25 cellular contexts compared by ENCODE assay signal in the genomic region with DNA sequence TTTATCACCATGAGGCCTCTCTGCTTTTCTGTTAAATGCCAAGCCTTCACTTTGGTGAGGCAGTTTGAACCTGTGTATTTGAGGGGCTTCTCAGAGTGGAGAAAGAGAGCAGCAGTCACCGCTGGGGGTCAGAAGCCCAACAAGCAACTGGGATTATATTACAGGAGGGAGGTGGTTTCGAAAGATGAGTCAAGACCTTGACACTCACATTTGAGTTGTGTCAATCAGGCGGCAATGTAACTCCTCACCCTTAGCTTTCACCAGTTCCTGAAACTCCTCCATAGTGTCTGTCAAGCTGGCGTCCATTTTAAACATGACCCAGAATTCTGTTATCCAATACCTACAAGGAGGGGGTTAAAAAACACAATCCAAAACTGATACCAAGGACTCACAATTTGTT. TPM values are rescaled to one million over a fixed set of nuclear protein-coding genes. Genes with fewer than 3 reads are reported as not detected.
DNase-seq lines count a peak whose midpoint lies in the region; ATAC-seq and TF ChIP-seq lines count a peak whose summit lies in the region.
"Had no signal": no experiment of that assay in that cellular context is flagged by ENCODE, and none has a peak within 500 bp of the region (broad histone marks: within the 10 kb centered on the region; RNA-seq: fewer than 3 reads in every experiment).

No MANE protein-coding gene starts in this region.

- no peaks in the 10 kb centered on the region for H3K79me2 ChIP-seq in mesendoderm (ENCODE audit: control insufficient read depth, insufficient read depth, low read length)

- no peak overlapping the region for H3K4ac ChIP-seq in mesendoderm (ENCODE audit: low read depth, low read length)

- no peak overlapping the region for H2AK5ac ChIP-seq in mesendoderm (ENCODE audit: low read length)

- H3K4me1 ChIP-seq in CD8-positive, alpha-beta memory T cell (ENCODE audit: insufficient read depth, low read length): no peaks in the 10 kb centered on the region
- peaks cover 1% of the 10 kb centered on the region for H3K4me1 ChIP-seq in mesendoderm (ENCODE audit: control insufficient read depth, low read depth, low read length)
- H3K4me1 ChIP-seq: psoas muscle, testis, vagina had no signal

- intact Hi-C loops in CD4-positive, alpha-beta T cell (cut with DNase I, micrococcal nuclease): loop anchor here in 1 of 2 experiments (5.0 kb wide), 1 partner anchor 39 kb away; no protein-coding TSS in a partner anchor
- intact Hi-C loops in activated T-helper 1 cell treated with anti-CD3 and anti-CD28 coated beads, Interleukin-12 subunit alpha, Interleukin-12 subunit beta, Interleukin-2, Interleukin-4 antibody, amounts not matched to agents 30 ng/mL and 10 ng/mL and 1 ng/mL, durations not matched to agents 14 hours and 24 hours and 36 hours (cut with micrococcal nuclease): no loop called here

- no peak overlapping the region for H3K4me3 ChIP-seq in CD8-positive, alpha-beta memory T cell (ENCODE audit: low read length)
- no peak overlapping the region for H3K4me3 ChIP-seq in mesendoderm (ENCODE audit: low read length)
- H3K4me3 ChIP-seq: GM12878, lung, psoas muscle, testis, vagina had no signal

- H4K5ac ChIP-seq in mesendoderm (ENCODE audit: low read length): no peak overlapping the region

- peaks cover 27% of the 10 kb centered on the region for H3K4me1 Mint-ChIP-seq in CD4-positive, alpha-beta T cell (ENCODE audit: low read depth)
- peaks cover 35 to 68% (median 58%) of the 10 kb centered on the region in 3 donors for H3K4me1 Mint-ChIP-seq in CD8-positive, alpha-beta memory T cell
- peaks cover 48% of the 10 kb centered on the region for H3K4me1 Mint-ChIP-seq in activated T-helper 1 cell treated with anti-CD3 and anti-CD28 coated beads, Interleukin-12 subunit alpha, Interleukin-12 subunit beta, Interleukin-2, Interleukin-4 antibody, amounts not matched to agents 30 ng/mL and 10 ng/mL and 1 ng/mL, durations not matched to agents 14 hours and 24 hours and 36 hours (ENCODE audit: low read depth)

- CTCF ChIA-PET in CD4-positive, alpha-beta T cell (lab: Charles Lee): interaction anchor here (1.3 to 2.4 kb wide), 3 partner anchors 44 to 173 kb away, joined by 4 to 14 read pairs (median 10); a partner anchor contains a TSS
- CTCF ChIA-PET in CD8-positive, alpha-beta memory T cell (lab: Charles Lee): interaction anchor here (1.4 kb wide), 1 partner anchor 78 kb away, joined by 3 read pairs; no protein-coding TSS in a partner anchor

- no peak overlapping the region for H3K18ac ChIP-seq in mesendoderm (ENCODE audit: low read length)

- H3K23ac ChIP-seq in mesendoderm (ENCODE audit: low read length): no peak overlapping the region

- WGBS in mesendoderm (ENCODE audit: extremely low coverage, insufficient coverage, low lambda C conversion rate): no CpG with 5 or more reads among the region's 4 CpGs

- H3K27ac Mint-ChIP-seq in CD4-positive, alpha-beta T cell: peak overlapping the region; percentile 33
- peak overlapping the region in 7 of 8 donors; percentile 2 to 89 (median 81) for H3K27ac Mint-ChIP-seq in CD8-positive, alpha-beta memory T cell
- peak overlapping the region; percentile 76 for H3K27ac Mint-ChIP-seq in activated T-helper 1 cell treated with anti-CD3 and anti-CD28 coated beads, Interleukin-12 subunit alpha, Interleukin-12 subunit beta, Interleukin-2, Interleukin-4 antibody, amounts not matched to agents 30 ng/mL and 10 ng/mL and 1 ng/mL, durations not matched to agents 14 hours and 24 hours and 36 hours

- H3K36me3 ChIP-seq in CD8-positive, alpha-beta memory T cell (ENCODE audit: insufficient read depth, low read length): peaks cover 51% of the 10 kb centered on the region
- H3K36me3 ChIP-seq in mesendoderm (ENCODE audit: control insufficient read depth, insufficient read depth, low read length): no peaks in the 10 kb centered on the region
- H3K36me3 ChIP-seq: vagina had no signal

- H3K27ac ChIP-seq in CD4-positive, alpha-beta T cell (ENCODE audit: low read depth, low read length): peak overlapping the region; percentile 45
- H3K27ac ChIP-seq in CD8-positive, alpha-beta memory T cell (ENCODE audit: low read depth, low read length): no peak overlapping the region
- H3K27ac ChIP-seq in mesendoderm (ENCODE audit: low read depth, low read length): no peak overlapping the region
- H3K27ac ChIP-seq: psoas muscle, testis, vagina had no signal

- H3K56ac ChIP-seq in mesendoderm (ENCODE audit: low read length): no peak overlapping the region

- no peak overlapping the region for H3K9ac ChIP-seq in mesendoderm (ENCODE audit: low read length)

- H3K27me3 Mint-ChIP-seq in CD4-positive, alpha-beta T cell: no peaks in the 10 kb centered on the region
- H3K27me3 Mint-ChIP-seq in CD8-positive, alpha-beta memory T cell: no peaks in the 10 kb centered on the region
- no peaks in the 10 kb centered on the region for H3K27me3 Mint-ChIP-seq in activated T-helper 1 cell treated with anti-CD3 and anti-CD28 coated beads, Interleukin-12 subunit alpha, Interleukin-12 subunit beta, Interleukin-2, Interleukin-4 antibody, amounts not matched to agents 30 ng/mL and 10 ng/mL and 1 ng/mL, durations not matched to agents 14 hours and 24 hours and 36 hours (ENCODE audit: insufficient read depth)
- H3K27me3 Mint-ChIP-seq: activated naive CD8-positive, alpha-beta T cell treated with anti-CD3 and anti-CD28 coated beads, Interleukin-2, amount 10 ng/mL, durations not matched to agents 7 days and 5 days had no signal

- H3K36me3 Mint-ChIP-seq in CD4-positive, alpha-beta T cell (ENCODE audit: low read depth): peaks cover 90% of the 10 kb centered on the region
- H3K36me3 Mint-ChIP-seq in CD8-positive, alpha-beta memory T cell: peaks cover 0 to 87% (median 28%) of the 10 kb centered on the region in 3 donors
- H3K36me3 Mint-ChIP-seq in activated T-helper 1 cell treated with anti-CD3 and anti-CD28 coated beads, Interleukin-12 subunit alpha, Interleukin-12 subunit beta, Interleukin-2, Interleukin-4 antibody, amounts not matched to agents 30 ng/mL and 10 ng/mL and 1 ng/mL, durations not matched to agents 14 hours and 24 hours and 36 hours (ENCODE audit: low read depth): peaks cover 57% of the 10 kb centered on the region

- H3K27me3 ChIP-seq in CD4-positive, alpha-beta T cell (ENCODE audit: control insufficient read depth, insufficient read depth, low read length): no peaks in the 10 kb centered on the region
- no peaks in the 10 kb centered on the region for H3K27me3 ChIP-seq in CD8-positive, alpha-beta memory T cell (ENCODE audit: insufficient read depth, low read length, poor library complexity, severe bottlenecking)
- H3K27me3 ChIP-seq in mesendoderm (ENCODE audit: insufficient read depth, low read length, poor library complexity): no peaks in the 10 kb centered on the region
- H3K27me3 ChIP-seq: testis, vagina had no signal

- no peak overlapping the region for H2BK5ac ChIP-seq in mesendoderm (ENCODE audit: low read length)

- H4K8ac ChIP-seq in mesendoderm (ENCODE audit: low read depth, low read length): no peak overlapping the region

- H2BK120ac ChIP-seq in mesendoderm (ENCODE audit: low read depth, low read length): no peak overlapping the region

- no peak overlapping the region for H3K4me2 ChIP-seq in mesendoderm (ENCODE audit: low read length)

- no peak for DNase-seq in CD4-positive, alpha-beta T cell
- no peak for DNase-seq in CD8-positive, alpha-beta memory T cell
- no peak for DNase-seq in activated T-helper 1 cell treated with anti-CD3 and anti-CD28 coated beads, Interleukin-12 subunit alpha, Interleukin-12 subunit beta, Interleukin-2, Interleukin-4 antibody, amounts not matched to agents 30 ng/mL and 10 ng/mL and 1 ng/mL, durations not matched to agents 14 hours and 24 hours and 36 hours (ENCODE audit: low spot score)
- DNase-seq in mesendoderm (peak; percentile 32), NCI-H748 treated with DMSO at 0.1 percent for 48 hours (lab: John Stamatoyannopoulos, UW) (no peak)
- DNase-seq: activated naive CD8-positive, alpha-beta T cell treated with anti-CD3 and anti-CD28 coated beads, Interleukin-2, amount 10 ng/mL, durations not matched to agents 7 days and 5 days; DMS53; effector CD4-positive, alpha-beta T cell; foreskin melanocyte; hippocampal formation; islet precursor cell; NCI-H1048; NCI-H1930; NCI-H345; OCI-M1; psoas muscle; stimulated activated CD4-positive, alpha-beta T cell treated with anti-CD3 and anti-CD28 coated beads, Interleukin-1b, Interleukin-23, amount 100 ng/mL, for 48 hours; testis had no signal

- no peaks in the 10 kb centered on the region for H3K9me3 ChIP-seq in CD4-positive, alpha-beta T cell (ENCODE audit: control insufficient read depth, low read length)
- no peaks in the 10 kb centered on the region for H3K9me3 ChIP-seq in CD8-positive, alpha-beta memory T cell (ENCODE audit: low read length)
- H3K9me3 ChIP-seq: psoas muscle, testis, vagina had no signal

- no peaks in the 10 kb centered on the region for H3K9me3 Mint-ChIP-seq in CD4-positive, alpha-beta T cell
- no peaks in the 10 kb centered on the region for H3K9me3 Mint-ChIP-seq in CD8-positive, alpha-beta memory T cell
- H3K9me3 Mint-ChIP-seq in activated T-helper 1 cell treated with anti-CD3 and anti-CD28 coated beads, Interleukin-12 subunit alpha, Interleukin-12 subunit beta, Interleukin-2, Interleukin-4 antibody, amounts not matched to agents 30 ng/mL and 10 ng/mL and 1 ng/mL, durations not matched to agents 14 hours and 24 hours and 36 hours: no peaks in the 10 kb centered on the region
- H3K9me3 Mint-ChIP-seq: activated naive CD8-positive, alpha-beta T cell treated with anti-CD3 and anti-CD28 coated beads, Interleukin-2, amount 10 ng/mL, durations not matched to agents 7 days and 5 days had no signal

- H3K79me1 ChIP-seq in mesendoderm (ENCODE audit: low read length): no peaks in the 10 kb centered on the region

- POLR2A ChIA-PET in CD4-positive, alpha-beta T cell (lab: Charles Lee): interaction anchor here (0.6 to 1.3 kb wide), 3 partner anchors 23 to 168 kb away, joined by 3 to 7 read pairs (median 3); no protein-coding TSS in a partner anchor
- POLR2A ChIA-PET in CD8-positive, alpha-beta memory T cell (lab: Charles Lee): no interaction called here

- H2BK15ac ChIP-seq in mesendoderm (replicated peaks; ENCODE audit: low read depth): no peak overlapping the region

- no peak overlapping the region for H3K4me3 Mint-ChIP-seq in CD4-positive, alpha-beta T cell
- H3K4me3 Mint-ChIP-seq in CD8-positive, alpha-beta memory T cell: no peak overlapping the region
- no peak overlapping the region for H3K4me3 Mint-ChIP-seq in activated T-helper 1 cell treated with anti-CD3 and anti-CD28 coated beads, Interleukin-12 subunit alpha, Interleukin-12 subunit beta, Interleukin-2, Interleukin-4 antibody, amounts not matched to agents 30 ng/mL and 10 ng/mL and 1 ng/mL, durations not matched to agents 14 hours and 24 hours and 36 hours
- H3K4me3 Mint-ChIP-seq: activated naive CD8-positive, alpha-beta T cell treated with anti-CD3 and anti-CD28 coated beads, Interleukin-2, amount 10 ng/mL, durations not matched to agents 7 days and 5 days had no signal

- no peak for TF ChIP-seq CTCF in CD4-positive, alpha-beta T cell (IDR thresholded peaks at IDR 0.05)

- ATAC-seq in CD4-positive, alpha-beta T cell (ENCODE audit: poor library complexity): no peak
- ATAC-seq in HG02970 (IDR thresholded peaks at IDR 0.05; ENCODE audit: low FRiP score, unreplicated experiment) (no peak), GM21367 (IDR thresholded peaks at IDR 0.05; ENCODE audit: unreplicated experiment) (no peak)
- ATAC-seq: GM12878, psoas muscle, Right ventricle myocardium inferior had no signal

RNA-seq across cellular contexts. Expression of a gene that starts 46.5 kb away (rescaled TPM):
- total RNA-seq in CD4-positive, alpha-beta T cell: 10 to 100 TPM; 66.6 to 69.7 TPM
- total RNA-seq in CD8-positive, alpha-beta memory T cell: 10 to 100 TPM; 64.7 to 67.9 TPM
- polyA plus RNA-seq in CD8-positive, alpha-beta memory T cell: 90.9 TPM
- 106 and 110 TPM in 2 replicates for total RNA-seq in activated T-helper 1 cell treated with anti-CD3 and anti-CD28 coated beads, Interleukin-12 subunit alpha, Interleukin-12 subunit beta, Interleukin-2, Interleukin-4 antibody, amounts not matched to agents 30 ng/mL and 10 ng/mL and 1 ng/mL, durations not matched to agents 14 hours and 24 hours and 36 hours
- 0.32 TPM for polyA plus RNA-seq in mesendoderm (2013, experiment 1 of 2)
- 0.42 TPM for polyA plus RNA-seq in mesendoderm (2013, experiment 2 of 2)
- total RNA-seq: LHCN-M2 had no signal
